In genomic region chr2:179107737-179108136, GRCh38 we compare ENCODE assay signal across 9 cellular contexts. TPM values are rescaled to one million over a fixed set of nuclear protein-coding genes. Genes with fewer than 3 reads are reported as not detected.
DNase-seq lines count a peak whose midpoint lies in the region; ATAC-seq and TF ChIP-seq lines count a peak whose summit lies in the region.
"Had no signal": no experiment of that assay in that cellular context is flagged by ENCODE, and none has a peak within 500 bp of the region (broad histone marks: within the 10 kb centered on the region; RNA-seq: fewer than 3 reads in every experiment).

No MANE protein-coding gene starts in this region.

- H2BK15ac ChIP-seq in neuronal stem cell (ENCODE audit: low read length): no peak overlapping the region

- peaks cover 7% of the 10 kb centered on the region for H3K4me1 Mint-ChIP-seq in activated T-helper 17 cell treated with anti-CD3 and anti-CD28 coated beads, Interleukin-2, amount 50 U/mL, for 72 hours
- H3K4me1 Mint-ChIP-seq in nephron (peaks cover 21% of the 10 kb centered on the region), neural progenitor cell (no peaks in the 10 kb centered on the region)

- TF ChIP-seq CTCF in nephron (IDR thresholded peaks at IDR 0.05; ENCODE audit: unreplicated experiment in 3 of 3): no peak
- TF ChIP-seq CTCF in neural progenitor cell (IDR thresholded peaks at IDR 0.05): no peak
- no peak for TF ChIP-seq CTCF in tibial nerve (IDR thresholded peaks at IDR 0.05)

- no peak overlapping the region for H3K23ac ChIP-seq in neuronal stem cell (ENCODE audit: low read depth, low read length, poor library complexity)

- no peaks in the 10 kb centered on the region for H3F3A ChIP-seq in neural progenitor cell (ENCODE audit: low read depth)

- no peak overlapping the region for H3K4me3 Mint-ChIP-seq in activated T-helper 17 cell treated with anti-CD3 and anti-CD28 coated beads, Interleukin-2, amount 50 U/mL, for 72 hours
- H3K4me3 Mint-ChIP-seq in nephron (no peak overlapping the region), neural progenitor cell (no peak overlapping the region)

- no peaks in the 10 kb centered on the region for H3K79me1 ChIP-seq in neuronal stem cell (ENCODE audit: low read depth, low read length)

- H3K9me3 Mint-ChIP-seq in activated T-helper 17 cell treated with anti-CD3 and anti-CD28 coated beads, Interleukin-2, amount 50 U/mL, for 72 hours: no peaks in the 10 kb centered on the region
- no peaks in the 10 kb centered on the region for H3K9me3 Mint-ChIP-seq in nephron
- no peaks in the 10 kb centered on the region for H3K9me3 Mint-ChIP-seq in neural progenitor cell

- H3K9me3 ChIP-seq in neural progenitor cell (ENCODE audit: low read depth) (no peaks in the 10 kb centered on the region), tibial nerve (no peaks in the 10 kb centered on the region), neuronal stem cell (replicated peaks in 1 of 2; ENCODE audit: control insufficient read depth in 2 of 2, insufficient read depth in 1 of 2, low read depth in 1 of 2, low read length in 2 of 2) (no peaks in the 10 kb centered on the region)

- H3K4me1 ChIP-seq in neural progenitor cell (no peaks in the 10 kb centered on the region), tibial nerve (peaks cover 0 to 32% (median 13%) of the 10 kb centered on the region in 4 donors), neuronal stem cell (ENCODE audit: control insufficient read depth in 2 of 2, insufficient read depth in 1 of 2, low read depth in 1 of 2, low read length in 2 of 2) (peaks cover 2 to 6% of the 10 kb centered on the region in 2 donors)

- no peaks in the 10 kb centered on the region for H3K79me2 ChIP-seq in neural progenitor cell (ENCODE audit: low read depth)

- TF ChIP-seq POLR2A in tibial nerve (IDR thresholded peaks at IDR 0.05): no peak

- peak overlapping the region; percentile 39 for H3K27ac Mint-ChIP-seq in activated T-helper 17 cell treated with anti-CD3 and anti-CD28 coated beads, Interleukin-2, amount 50 U/mL, for 72 hours
- H3K27ac Mint-ChIP-seq in nephron: peak overlapping the region in 2 of 3 experiments; percentile 46 to 49
- no peak overlapping the region for H3K27ac Mint-ChIP-seq in neural progenitor cell

- H2BK120ac ChIP-seq in neuronal stem cell (ENCODE audit: low read depth, low read length): no peak overlapping the region

- no peak overlapping the region for H3K14ac ChIP-seq in neuronal stem cell (ENCODE audit: low read length)

- H4K91ac ChIP-seq in neuronal stem cell (ENCODE audit: low read depth, low read length, poor library complexity): no peak overlapping the region

- H3K36me3 ChIP-seq in neural progenitor cell (peaks cover 10% of the 10 kb centered on the region), tibial nerve (peaks cover 0 to 61% (median 7%) of the 10 kb centered on the region in 3 donors), neuronal stem cell (replicated peaks in 1 of 2; ENCODE audit: control insufficient read depth in 2 of 2, insufficient read depth in 2 of 2, low read length in 2 of 2) (peaks cover 9 to 90% of the 10 kb centered on the region in 2 donors)

- no peak overlapping the region for H3K9ac ChIP-seq in neural progenitor cell
- no peak overlapping the region for H3K9ac ChIP-seq in neuronal stem cell (ENCODE audit: low read depth, low read length, poor library complexity)

- no peak overlapping the region for H2BK12ac ChIP-seq in neuronal stem cell (ENCODE audit: low read length)

- DNase-seq in neural progenitor cell (ENCODE audit: low spot score): no peak
- no peak for DNase-seq in tibial nerve (ENCODE audit: low spot score in 2 of 2)
- no peak for DNase-seq in Ammon's horn (ENCODE audit: low spot score)
- DNase-seq in neuronal stem cell (ENCODE audit: low spot score): no peak
- DNase-seq: NCI-H82 had no signal

- no peak overlapping the region for H3K4me3 ChIP-seq in neural progenitor cell
- H3K4me3 ChIP-seq in tibial nerve: no peak overlapping the region
- H3K4me3 ChIP-seq in neuronal stem cell (ENCODE audit: low read length in 2 of 2): no peak overlapping the region

- no peak for TF ChIP-seq EP300 in tibial nerve (IDR thresholded peaks at IDR 0.05)

- H2BK5ac ChIP-seq in neuronal stem cell (ENCODE audit: low read length): no peak overlapping the region

- H3K27ac ChIP-seq in neural progenitor cell (no peak overlapping the region), tibial nerve (peak overlapping the region in 2 of 4 donors; percentile 55 to 60), neuronal stem cell (replicated peaks; ENCODE audit: low read length) (no peak overlapping the region)

- H3K4ac ChIP-seq in neuronal stem cell (ENCODE audit: low read length): no peak overlapping the region

- no peak overlapping the region for H2AK5ac ChIP-seq in neuronal stem cell (ENCODE audit: low read depth, low read length)

- H2AFZ ChIP-seq in neural progenitor cell (replicated peaks) (no peak overlapping the region), neuronal stem cell (ENCODE audit: low read length) (no peak overlapping the region)

- H3K36me3 Mint-ChIP-seq in activated T-helper 17 cell treated with anti-CD3 and anti-CD28 coated beads, Interleukin-2, amount 50 U/mL, for 72 hours (ENCODE audit: low read depth): peaks cover 6% of the 10 kb centered on the region
- H3K36me3 Mint-ChIP-seq in nephron (ENCODE audit: low read depth): peaks cover 60% of the 10 kb centered on the region
- H3K36me3 Mint-ChIP-seq in neural progenitor cell: peaks cover 41% of the 10 kb centered on the region

- H4K20me1 ChIP-seq in neural progenitor cell (ENCODE audit: low read depth): no peaks in the 10 kb centered on the region

- no peak overlapping the region for H3K4me2 ChIP-seq in neural progenitor cell
- no peak overlapping the region for H3K4me2 ChIP-seq in neuronal stem cell (ENCODE audit: insufficient read depth, low read length, poor library complexity, severe bottlenecking)

- no peaks in the 10 kb centered on the region for H3K27me3 ChIP-seq in neural progenitor cell
- no peaks in the 10 kb centered on the region for H3K27me3 ChIP-seq in tibial nerve
- H3K27me3 ChIP-seq in neuronal stem cell (ENCODE audit: control insufficient read depth in 3 of 3, insufficient read depth in 3 of 3, low read depth in 1 of 3, low read length in 3 of 3): no peaks in the 10 kb centered on the region

- no peaks in the 10 kb centered on the region for H3K27me3 Mint-ChIP-seq in activated T-helper 17 cell treated with anti-CD3 and anti-CD28 coated beads, Interleukin-2, amount 50 U/mL, for 72 hours
- no peaks in the 10 kb centered on the region for H3K27me3 Mint-ChIP-seq in nephron (ENCODE audit: low read depth)
- H3K27me3 Mint-ChIP-seq in neural progenitor cell (ENCODE audit: insufficient read depth, low read depth): no peaks in the 10 kb centered on the region

- no peak overlapping the region for H4K8ac ChIP-seq in neuronal stem cell (ENCODE audit: low read depth, low read length)

- peak; percentile 43 for ATAC-seq in GM18868 (IDR thresholded peaks at IDR 0.05; ENCODE audit: unreplicated experiment)
- peak; percentile 71 for ATAC-seq in HG03064 (IDR thresholded peaks at IDR 0.05; ENCODE audit: low read depth, unreplicated experiment)
- ATAC-seq in activated T-helper 17 cell treated with anti-CD3 and anti-CD28 coated beads, Interleukin-2, amount 50 U/mL, for 72 hours (replicated peaks): peak; percentile 82

- H3K18ac ChIP-seq in neuronal stem cell (ENCODE audit: low read length): no peak overlapping the region

RNA-seq across cellular contexts. Expression of gene CCDC141, which starts 57.8 kb away (rescaled TPM):
- 1 to 10 TPM; 1.9 to 2.1 TPM for total RNA-seq in activated T-helper 17 cell treated with anti-CD3 and anti-CD28 coated beads, Interleukin-2, amount 50 U/mL, for 72 hours
- total RNA-seq in neural progenitor cell (ENCODE audit: low replicate concordance): 0.46 and 1.8 TPM in 2 replicates
- 1 to 10 TPM; 1.7 to 7.7 (median 3.9) TPM for total RNA-seq in tibial nerve
- polyA plus RNA-seq in neuronal stem cell (2013, experiment 1 of 2): 0.17 TPM
- 0.18 TPM for polyA plus RNA-seq in neuronal stem cell (2013, experiment 2 of 2)
